In the genomic region with DNA sequence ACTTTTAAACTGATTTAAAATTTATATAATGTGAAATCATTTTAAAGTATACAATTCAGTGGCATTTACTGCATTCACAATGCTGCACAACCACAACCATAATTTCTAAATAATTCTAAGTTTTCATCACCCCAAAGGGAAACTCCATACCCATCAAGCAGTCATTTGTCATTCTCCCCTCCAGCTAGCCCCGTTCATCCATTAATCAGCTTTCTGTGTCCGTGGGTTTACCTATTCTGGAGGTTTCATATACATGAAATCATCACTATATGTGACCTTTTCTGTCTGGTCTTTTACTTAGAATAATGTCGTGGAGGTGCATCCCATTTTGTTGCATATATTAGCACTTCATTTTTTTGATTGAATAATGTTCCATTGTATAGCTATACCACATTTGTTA, we compare ENCODE assay signal across 28 cellular contexts.
"Had no signal": no experiment of that assay in that cellular context is flagged by ENCODE, and none has a peak within 500 bp of the region (broad histone marks: within the 10 kb centered on the region; RNA-seq: fewer than 3 reads in every experiment).

No MANE protein-coding gene starts in this region.

- H3K4me3 ChIP-seq: MG63, SJCRH30, SK-N-MC had no signal

- H3K27me3 Mint-ChIP-seq: central memory CD8-positive, alpha-beta T cell; IgD-negative memory B cell had no signal

- H3K27ac Mint-ChIP-seq: T-helper 2 cell treated with Interferon-gamma antibody and Interleukin-4, amounts not matched to agents 5 μg/mL and 100 μg/mL, for 36 hours had no signal

- H3K36me3 ChIP-seq: brain microvascular endothelial cell, MG63, SJCRH30 had no signal

- H3K27me3 ChIP-seq: brain microvascular endothelial cell, MG63, SJCRH30 had no signal

- H3K27ac ChIP-seq: brain microvascular endothelial cell, SJCRH30, SK-N-MC had no signal

- H3K4me3 Mint-ChIP-seq: activated T-cell treated with anti-CD3 and anti-CD28 coated beads, Interleukin-2, amount 50 U/mL, for 4 hours; central memory CD8-positive, alpha-beta T cell; IgD-negative memory B cell; T-helper 2 cell treated with Interferon-gamma antibody and Interleukin-4, amounts not matched to agents 5 μg/mL and 100 μg/mL, for 36 hours had no signal

- DNase-seq: activated CD4-positive, alpha-beta T cell treated with anti-CD3 and anti-CD28 coated beads for 48 hours; activated CD4-positive, alpha-beta T cell treated with anti-CD3 and anti-CD28 coated beads, Interleukin-2, amount 50 U/mL, for 4 hours; activated CD4-positive, CD25-positive, alpha-beta regulatory T cell treated with anti-CD3 and anti-CD28 coated beads, Interleukin-2, amount 50 U/mL, for 72 hours; activated CD8-positive, alpha-beta memory T cell treated with anti-CD3 and anti-CD28 coated beads, Interleukin-2, amount 50 U/mL, for 4 hours; activated effector memory CD4-positive, alpha-beta T cell treated with Interleukin-2 at 50 U/mL for 16 hours; activated naive CD4-positive, alpha-beta T cell treated with anti-CD3 and anti-CD28 coated beads, Interleukin-2, amount 50 U/mL, for 16 hours; activated T-cell treated with anti-CD3 and anti-CD28 coated beads for 4 hours; activated T-cell treated with anti-CD3 and anti-CD28 coated beads, Interleukin-2, amount 50 U/mL, for 4 hours; amniotic stem cell; aorta; Karpas-422; KBM-7; MG63; NCI-H1048; NCI-H1105 treated with DMSO at 0.1 percent for 48 hours; NCI-H1436; NCI-H1694 treated with DMSO at 0.1 percent for 48 hours; NCI-H2029; NCI-H345; NCI-H524 treated with DMSO at 0.1 percent for 48 hours; SHP77; SJCRH30 had no signal

- H3K4me1 ChIP-seq: SJCRH30 had no signal

- ATAC-seq: Panc1 had no signal
